8 cellular contexts compared by ENCODE assay signal in genomic region chr16:67967956-67968439, GRCh38. TPM values are rescaled to one million over a fixed set of nuclear protein-coding genes. Genes with fewer than 3 reads are reported as not detected.
A peak's percentile ranks its signal among the peaks of the same experiment; 100 is the strongest.
DNase-seq lines count a peak whose midpoint lies in the region; ATAC-seq and TF ChIP-seq lines count a peak whose summit lies in the region.

No MANE protein-coding gene starts in this region.

- H3K36me3 Mint-ChIP-seq in GM23338 (ENCODE audit: low read depth) (peaks cover 2% of the 10 kb centered on the region; the same call in 2 of the 3 replicates), osteocyte (ENCODE audit: unreplicated experiment) (peaks cover 4% of the 10 kb centered on the region)
- H3K36me3 Mint-ChIP-seq in activated T-helper 2 cell treated with anti-CD3 and anti-CD28 coated beads, Interferon-gamma antibody, Interleukin-2, Interleukin-4, amounts not matched to agents 10 μg/mL and 5 μg/mL and 100 μg/mL, durations not matched to agents 14 hours and 24 hours and 36 hours (ENCODE audit: low read depth): peaks cover 5% of the 10 kb centered on the region

- H3K4me3 Mint-ChIP-seq in GM23338: peak overlapping the region; percentile 89
- H3K4me3 Mint-ChIP-seq in activated T-helper 2 cell treated with anti-CD3 and anti-CD28 coated beads, Interferon-gamma antibody, Interleukin-2, Interleukin-4, amounts not matched to agents 10 μg/mL and 5 μg/mL and 100 μg/mL, durations not matched to agents 14 hours and 24 hours and 36 hours (ENCODE audit: low read depth): peak overlapping the region; percentile 100
- peak overlapping the region; percentile 96 for H3K4me3 Mint-ChIP-seq in osteocyte (ENCODE audit: unreplicated experiment)

- no peak overlapping the region for H3K27ac ChIP-seq in GM23338 (ENCODE audit: low read depth)

- peak overlapping the region; percentile 99 for H3K4me2 ChIP-seq in GM23338

- H3K79me2 ChIP-seq in GM23338 (replicated peaks; ENCODE audit: insufficient read depth): peaks cover 37% of the 10 kb centered on the region

- H3K27me3 Mint-ChIP-seq in GM23338 (ENCODE audit: insufficient read depth, low read depth, poor library complexity): peaks cover 19% of the 10 kb centered on the region
- no peaks in the 10 kb centered on the region for H3K27me3 Mint-ChIP-seq in activated T-helper 2 cell treated with anti-CD3 and anti-CD28 coated beads, Interferon-gamma antibody, Interleukin-2, Interleukin-4, amounts not matched to agents 10 μg/mL and 5 μg/mL and 100 μg/mL, durations not matched to agents 14 hours and 24 hours and 36 hours (ENCODE audit: low read depth)
- no peaks in the 10 kb centered on the region for H3K27me3 Mint-ChIP-seq in osteocyte (ENCODE audit: unreplicated experiment)

- no peaks in the 10 kb centered on the region; the same call in 2 of the 3 replicates for H3K9me3 Mint-ChIP-seq in GM23338
- no peaks in the 10 kb centered on the region for H3K9me3 Mint-ChIP-seq in activated T-helper 2 cell treated with anti-CD3 and anti-CD28 coated beads, Interferon-gamma antibody, Interleukin-2, Interleukin-4, amounts not matched to agents 10 μg/mL and 5 μg/mL and 100 μg/mL, durations not matched to agents 14 hours and 24 hours and 36 hours
- H3K9me3 Mint-ChIP-seq in osteocyte (ENCODE audit: unreplicated experiment): no peaks in the 10 kb centered on the region

- H3F3A ChIP-seq in GM23338 (replicated peaks; ENCODE audit: low read depth): 0 out of 2 replicates have a peak, but pooled peaks cover 22% of the 10 kb centered on the region

- intact Hi-C loops in activated T-helper 2 cell treated with anti-CD3 and anti-CD28 coated beads, Interferon-gamma antibody, Interleukin-2, Interleukin-4, amounts not matched to agents 10 μg/mL and 5 μg/mL and 100 μg/mL, durations not matched to agents 14 hours and 24 hours and 36 hours (cut with micrococcal nuclease): loop anchor here (1.0 to 2.0 kb wide), 2 partner anchors 17 to 33 kb away; no protein-coding TSS in a partner anchor

- H3K4me1 Mint-ChIP-seq in GM23338: peaks cover 41% of the 10 kb centered on the region
- H3K4me1 Mint-ChIP-seq in activated T-helper 2 cell treated with anti-CD3 and anti-CD28 coated beads, Interferon-gamma antibody, Interleukin-2, Interleukin-4, amounts not matched to agents 10 μg/mL and 5 μg/mL and 100 μg/mL, durations not matched to agents 14 hours and 24 hours and 36 hours (ENCODE audit: low read depth): peaks cover 27% of the 10 kb centered on the region
- H3K4me1 Mint-ChIP-seq in osteocyte (ENCODE audit: unreplicated experiment): peaks cover 34% of the 10 kb centered on the region

- DNase-seq in GM10266 (ENCODE audit: extremely low spot score) (peak; percentile 74), GM23338 (ENCODE audit: low spot score) (peak; percentile 54), LoVo (ENCODE audit: low spot score) (peak; percentile 25), foreskin melanocyte (peak; percentile 29), osteocyte (ENCODE audit: extremely low spot score, unreplicated experiment) (no peak), NCI-H2196 treated with DMSO at 0.1 percent for 48 hours (lab: John Stamatoyannopoulos, UW; ENCODE audit: unreplicated experiment) (no peak)
- peak; percentile 29 for DNase-seq in activated T-helper 2 cell treated with anti-CD3 and anti-CD28 coated beads, Interferon-gamma antibody, Interleukin-2, Interleukin-4, amounts not matched to agents 10 μg/mL and 5 μg/mL and 100 μg/mL, durations not matched to agents 14 hours and 24 hours and 36 hours (ENCODE audit: low spot score)
- DNase-seq in effector CD8-positive, alpha-beta T cell (lab: John Stamatoyannopoulos, UW): no peak

- no peaks in the 10 kb centered on the region for H3K9me2 ChIP-seq in GM23338 (ENCODE audit: insufficient read depth)

- no peak overlapping the region; the same call in 1 of the 2 replicates for H2AFZ ChIP-seq in GM23338

- peaks cover 38% of the 10 kb centered on the region for H3K4me1 ChIP-seq in GM23338 (ENCODE audit: insufficient read depth)

- H3K27ac Mint-ChIP-seq in GM23338: peak overlapping the region; percentile 57; the same call in 1 of the 2 replicates
- peak overlapping the region; percentile 88 for H3K27ac Mint-ChIP-seq in activated T-helper 2 cell treated with anti-CD3 and anti-CD28 coated beads, Interferon-gamma antibody, Interleukin-2, Interleukin-4, amounts not matched to agents 10 μg/mL and 5 μg/mL and 100 μg/mL, durations not matched to agents 14 hours and 24 hours and 36 hours
- H3K27ac Mint-ChIP-seq in osteocyte (ENCODE audit: unreplicated experiment): peak overlapping the region; percentile 95

- peak overlapping the region; percentile 91 for H3K4me3 ChIP-seq in GM23338

- H4K20me1 ChIP-seq in GM23338 (replicated peaks; ENCODE audit: insufficient read depth): peaks cover 18% of the 10 kb centered on the region

- no peaks in the 10 kb centered on the region; the same call in 1 of the 2 replicates for H3K36me3 ChIP-seq in GM23338 (ENCODE audit: insufficient read depth)

- no peaks in the 10 kb centered on the region for H3K27me3 ChIP-seq in GM23338 (ENCODE audit: insufficient read depth)

- peak; percentile 1 for ATAC-seq in GM23338

- no peak for TF ChIP-seq CTCF in GM10266 (IDR thresholded peaks at IDR 0.05; ENCODE audit: control insufficient read depth, insufficient read depth, low read depth, missing control alignments)
- TF ChIP-seq CTCF in GM23338 (conservative IDR thresholded peaks at IDR 0.05; ENCODE audit: low read depth in 2 of 2): no peak
- no peak for TF ChIP-seq CTCF in osteocyte (IDR thresholded peaks at IDR 0.05)

TF ChIP-seq in GM23338, 12 proteins besides CTCF, POLR2A, EP300 and RAD21 (continues in another document):
- TF ChIP-seq ETS1 (IDR thresholded peaks at IDR 0.05): no peak

RNA-seq across cellular contexts. Expression of gene SLC12A4, which starts 0.4 kb away (rescaled TPM):
- 53.0 and 56.7 TPM in 2 replicates for total RNA-seq in GM23338 (2014; rRNA removed; shearing (Covaris generic))
- polyA plus RNA-seq in GM23338 (2016; fragmentation: Nextera tagmentation; extraction: Ambion mirVana): 17.6 and 19.9 TPM in 2 replicates
- total RNA-seq in activated T-helper 2 cell treated with anti-CD3 and anti-CD28 coated beads, Interferon-gamma antibody, Interleukin-2, Interleukin-4, amounts not matched to agents 10 μg/mL and 5 μg/mL and 100 μg/mL, durations not matched to agents 14 hours and 24 hours and 36 hours: 46.2 and 47.1 TPM in 2 replicates
- 90.7 and 91.6 TPM in 2 replicates for total RNA-seq in osteocyte

RNA-seq across cellular contexts. Expression of gene DPEP3, which starts 12.3 kb away (rescaled TPM):
- 7.9 and 18.4 TPM in 2 replicates for total RNA-seq in GM23338 (2014; rRNA removed; shearing (Covaris generic))
- polyA plus RNA-seq in GM23338 (2016; fragmentation: Nextera tagmentation; extraction: Ambion mirVana): 8.8 and 11.1 TPM in 2 replicates
- total RNA-seq in activated T-helper 2 cell treated with anti-CD3 and anti-CD28 coated beads, Interferon-gamma antibody, Interleukin-2, Interleukin-4, amounts not matched to agents 10 μg/mL and 5 μg/mL and 100 μg/mL, durations not matched to agents 14 hours and 24 hours and 36 hours: not detected in 2 replicates
- total RNA-seq in osteocyte: not detected in 2 replicates

RNA-seq across cellular contexts. Expression of gene LCAT, which starts 24.1 kb away (rescaled TPM):
- total RNA-seq in GM23338 (2014; rRNA removed; shearing (Covaris generic)): 17.6 and 18.9 TPM in 2 replicates
- 12.4 and 13.7 TPM in 2 replicates for polyA plus RNA-seq in GM23338 (2016; fragmentation: Nextera tagmentation; extraction: Ambion mirVana)
- 20.0 and 22.0 TPM in 2 replicates for total RNA-seq in activated T-helper 2 cell treated with anti-CD3 and anti-CD28 coated beads, Interferon-gamma antibody, Interleukin-2, Interleukin-4, amounts not matched to agents 10 μg/mL and 5 μg/mL and 100 μg/mL, durations not matched to agents 14 hours and 24 hours and 36 hours
- 35.3 and 36.9 TPM in 2 replicates for total RNA-seq in osteocyte

RNA-seq across cellular contexts. Expression of gene DPEP2, which starts 31.3 kb away (rescaled TPM):
- total RNA-seq in GM23338 (2014; rRNA removed; shearing (Covaris generic)): not detected in 2 replicates
- 0.09 TPM in 1 of 2 replicates, not detected in the other for polyA plus RNA-seq in GM23338 (2016; fragmentation: Nextera tagmentation; extraction: Ambion mirVana)
- total RNA-seq in activated T-helper 2 cell treated with anti-CD3 and anti-CD28 coated beads, Interferon-gamma antibody, Interleukin-2, Interleukin-4, amounts not matched to agents 10 μg/mL and 5 μg/mL and 100 μg/mL, durations not matched to agents 14 hours and 24 hours and 36 hours: 3.7 and 4.3 TPM in 2 replicates
- not detected in 2 replicates for total RNA-seq in osteocyte

RNA-seq across cellular contexts. Expression of gene PSMB10, which starts 31.3 kb away (rescaled TPM):
- total RNA-seq in GM23338 (2014; rRNA removed; shearing (Covaris generic)): 27.5 and 35.0 TPM in 2 replicates
- 114 and 129 TPM in 2 replicates for polyA plus RNA-seq in GM23338 (2016; fragmentation: Nextera tagmentation; extraction: Ambion mirVana)
- total RNA-seq in activated T-helper 2 cell treated with anti-CD3 and anti-CD28 coated beads, Interferon-gamma antibody, Interleukin-2, Interleukin-4, amounts not matched to agents 10 μg/mL and 5 μg/mL and 100 μg/mL, durations not matched to agents 14 hours and 24 hours and 36 hours: 238 and 243 TPM in 2 replicates
- total RNA-seq in osteocyte: 58.3 and 59.0 TPM in 2 replicates

Comparison
In these comparisons a context has a peak if more than half of its experiments do, and no peak if none do; other contexts are left out.
1. DNase-seq: peak in GM10266 (single experiment), GM23338 (single experiment), LoVo (single experiment), activated T-helper 2 cell treated with anti-CD3 and anti-CD28 coated beads, Interferon-gamma antibody, Interleukin-2, Interleukin-4, amounts not matched to agents 10 μg/mL and 5 μg/mL and 100 μg/mL, durations not matched to agents 14 hours and 24 hours and 36 hours (single experiment) and foreskin melanocyte (single experiment); none in osteocyte (single experiment), NCI-H2196 treated with DMSO at 0.1 percent for 48 hours (single experiment) and effector CD8-positive, alpha-beta T cell (single experiment).
2. Peak in every context shown above with its lines, with median percentiles within 50 percentile points of each other: H3K27ac Mint-ChIP-seq and H3K4me3 Mint-ChIP-seq.